34 cellular contexts compared by ENCODE assay signal in the genomic region with DNA sequence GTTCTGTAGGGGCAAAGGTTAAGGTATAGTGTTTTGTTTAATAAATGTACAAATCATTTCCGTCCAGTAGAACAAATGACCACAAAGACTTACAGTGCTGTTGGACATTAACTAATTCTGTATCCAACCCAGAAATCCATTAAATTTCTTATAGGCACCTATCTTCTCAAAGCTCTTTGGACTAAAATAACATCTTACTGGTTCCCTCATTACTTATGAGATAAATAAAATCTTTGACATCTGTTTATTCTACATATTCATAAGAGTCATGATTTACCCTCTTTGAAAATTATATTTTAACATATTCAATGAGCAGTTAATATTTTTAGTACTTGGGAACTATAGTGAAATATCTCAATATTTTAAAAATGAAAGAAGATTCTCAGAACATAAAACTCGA.
"Had no signal": no experiment of that assay in that cellular context is flagged by ENCODE, and none has a peak within 500 bp of the region (broad histone marks: within the 10 kb centered on the region; RNA-seq: fewer than 3 reads in every experiment).

No MANE protein-coding gene starts in this region.

- ATAC-seq: activated naive CD4-positive, alpha-beta T cell treated with anti-CD3 and anti-CD28 coated beads, Interleukin-2, amount 50 U/mL, for 72 hours; activated naive CD8-positive, alpha-beta T cell treated with anti-CD3 and anti-CD28 coated beads, Interleukin-2, amount 50 U/mL, for 24 hours; activated T-cell treated with anti-CD3 and anti-CD28 coated beads, Interleukin-2, amount 50 U/mL, for 4 hours; activated T-cell treated with anti-CD3 and anti-CD28 coated beads, Interleukin-2, amount 50 U/mL, for 72 hours; activated T-helper 17 cell treated with anti-CD3 and anti-CD28 coated beads, Interleukin-2, amount 50 U/mL, for 72 hours; body of pancreas had no signal

- H3K4me1 ChIP-seq: adrenal gland, ascending aorta, body of pancreas, breast epithelium had no signal

- H3K36me3 ChIP-seq: adrenal gland, ascending aorta, brain microvascular endothelial cell, breast epithelium, cardiac muscle cell had no signal

- H3K9me3 ChIP-seq: ascending aorta, body of pancreas, breast epithelium had no signal

- FAIRE-seq: astrocyte, bronchial epithelial cell had no signal

- DNase-seq: activated effector memory CD4-positive, alpha-beta T cell treated with anti-CD3 and anti-CD28 coated beads, Interleukin-2, amount 50 U/mL, for 16 hours; activated effector memory CD4-positive, alpha-beta T cell treated with Interleukin-2 at 50 U/mL for 16 hours; activated gamma-delta T cell; activated gamma-delta T cell treated with Interleukin-2 at 50 U/mL for 16 hours; activated naive CD4-positive, alpha-beta T cell; activated naive CD4-positive, alpha-beta T cell treated with anti-CD3 and anti-CD28 coated beads for 36 hours; activated naive CD4-positive, alpha-beta T cell treated with anti-CD3 and anti-CD28 coated beads, Interleukin-2, amount 10 ng/mL, durations not matched to agents 7 days and 5 days; activated naive CD4-positive, alpha-beta T cell treated with anti-CD3 and anti-CD28 coated beads, Interleukin-2, amount 50 U/mL, for 16 hours; activated naive CD4-positive, alpha-beta T cell treated with Interleukin-2 at 50 U/mL for 16 hours; activated naive CD8-positive, alpha-beta T cell treated with anti-CD3 and anti-CD28 coated beads for 36 hours; activated naive CD8-positive, alpha-beta T cell treated with anti-CD3 and anti-CD28 coated beads, Interleukin-2, amount 10 ng/mL, durations not matched to agents 7 days and 5 days; activated naive CD8-positive, alpha-beta T cell treated with anti-CD3 and anti-CD28 coated beads, Interleukin-2, amount 50 U/mL, for 24 hours; activated T-cell treated with anti-CD3 and anti-CD28 coated beads, Interleukin-2, amount 50 U/mL, for 1 hour; activated T-cell treated with anti-CD3 and anti-CD28 coated beads, Interleukin-2, amount 50 U/mL, for 24 hours; activated T-cell treated with anti-CD3 and anti-CD28 coated beads, Interleukin-2, amount 50 U/mL, for 4 hours; activated T-cell treated with anti-CD3 and anti-CD28 coated beads, Interleukin-2, amount 50 U/mL, for 48 hours; activated T-cell treated with anti-CD3 and anti-CD28 coated beads, Interleukin-2, amount 50 U/mL, for 72 hours; adrenal gland; amniotic stem cell; amygdala; anterior cingulate cortex; aorta; body of pancreas; brain microvascular endothelial cell; caudate nucleus; central memory CD4-positive, alpha-beta T cell; cerebellar nuclear complex had no signal

- H3K27me3 ChIP-seq: adrenal gland, ascending aorta, body of pancreas, brain microvascular endothelial cell, breast epithelium, cardiac muscle cell had no signal

- H3K4me3 ChIP-seq: adrenal gland, ascending aorta, body of pancreas, breast epithelium, cardiac muscle cell had no signal

- H3K27ac ChIP-seq: adrenal gland, ascending aorta, body of pancreas, brain microvascular endothelial cell, breast epithelium, cardiac muscle cell had no signal
